ENCODE assay signal across 15 cellular contexts in genomic region chr12:45191239-45191638, GRCh38. TPM values are rescaled to one million over a fixed set of nuclear protein-coding genes. Genes with fewer than 3 reads are reported as not detected.
DNase-seq lines count a peak whose midpoint lies in the region; ATAC-seq, FAIRE-seq and TF ChIP-seq lines count a peak whose summit lies in the region.
"Had no signal": no experiment of that assay in that cellular context is flagged by ENCODE, and none has a peak within 500 bp of the region (broad histone marks: within the 10 kb centered on the region; RNA-seq: fewer than 3 reads in every experiment).

No MANE protein-coding gene starts in this region.

- no peak overlapping the region for H3K4me3 ChIP-seq in RWPE2 (ENCODE audit: severe bottlenecking)
- H3K4me3 ChIP-seq: cardiac muscle cell, SJCRH30 had no signal

- H3K36me3 ChIP-seq in RWPE2 (ENCODE audit: low read depth), result no peaks in the 10 kb centered on the region
- H3K36me3 ChIP-seq: cardiac muscle cell, SJCRH30 had no signal

- no peak for TF ChIP-seq CTCF in RWPE2 (IDR thresholded peaks at IDR 0.05; ENCODE audit: poor library complexity, severe bottlenecking)

- no peak for TF ChIP-seq POLR2A in GM12892 (IDR thresholded peaks at IDR 0.05; ENCODE audit: low read depth, low read length)

- no peaks in the 10 kb centered on the region for H3K9me3 ChIP-seq in RWPE2 (ENCODE audit: severe bottlenecking)
- H3K9me3 ChIP-seq: SJCRH30 had no signal

- ATAC-seq in left ventricle myocardium superior (peak; percentile 15), Right ventricle myocardium inferior (no peak), RWPE2 (ENCODE audit: low read depth) (peak; percentile 55; the same call in 2 of the 3 replicates), SK-N-SH treated with all-trans-retinoic acid at 6 μM for 48 hours (no peak)

- DNase-seq in left ventricle myocardium superior, result no peak
- no peak for DNase-seq in Right ventricle myocardium inferior (ENCODE audit: missing footprints)
- DNase-seq in RWPE2 (ENCODE audit: low spot score), result no peak
- peak; percentile 17 for DNase-seq in fibroblast of gingiva (ENCODE audit: low read depth)
- no peak for DNase-seq in cerebellar cortex (ENCODE audit: low spot score)
- DNase-seq in stimulated activated CD4-positive, alpha-beta T cell treated with anti-CD3 and anti-CD28 coated beads, Interleukin-4, amount 100 ng/mL, for 24 hours, result no peak
- no peak for DNase-seq in GM12892 (ENCODE audit: insufficient read length)
- DNase-seq: erythroblast, NCI-H1417 treated with DMSO at 0.1 percent for 48 hours, NCI-H524, SJCRH30 had no signal

- no peak overlapping the region for H3K27ac ChIP-seq in RWPE2 (ENCODE audit: poor library complexity, severe bottlenecking)
- H3K27ac ChIP-seq: SJCRH30, VCaP had no signal

- H3K4me1 ChIP-seq in RWPE2 (ENCODE audit: insufficient read depth, poor library complexity, severe bottlenecking), result peaks cover 10% of the 10 kb centered on the region

- intact Hi-C loops in left ventricle myocardium superior (cut with micrococcal nuclease), result no loop called here
- intact Hi-C loops in Right ventricle myocardium inferior (cut with DNase I), result no loop called here

- no peaks in the 10 kb centered on the region for H3K27me3 ChIP-seq in RWPE2 (ENCODE audit: insufficient read depth, poor library complexity, severe bottlenecking)
- H3K27me3 ChIP-seq: cardiac muscle cell, SJCRH30 had no signal

- FAIRE-seq in GM12892 (lab: Jason Lieb, UNC), result no peak
- FAIRE-seq: HTR-8/SVneo had no signal

TF ChIP-seq in SK-N-SH treated with all-trans-retinoic acid at 6 μM for 48 hours, 23 proteins besides CTCF, POLR2A, EP300 and RAD21:
- TF ChIP-seq POU6F1 (CRISPR knock-in tag; IDR thresholded peaks at IDR 0.05; ENCODE audit: borderline replicate concordance, low read depth), result no peak
- TF ChIP-seq, protein P1, sequence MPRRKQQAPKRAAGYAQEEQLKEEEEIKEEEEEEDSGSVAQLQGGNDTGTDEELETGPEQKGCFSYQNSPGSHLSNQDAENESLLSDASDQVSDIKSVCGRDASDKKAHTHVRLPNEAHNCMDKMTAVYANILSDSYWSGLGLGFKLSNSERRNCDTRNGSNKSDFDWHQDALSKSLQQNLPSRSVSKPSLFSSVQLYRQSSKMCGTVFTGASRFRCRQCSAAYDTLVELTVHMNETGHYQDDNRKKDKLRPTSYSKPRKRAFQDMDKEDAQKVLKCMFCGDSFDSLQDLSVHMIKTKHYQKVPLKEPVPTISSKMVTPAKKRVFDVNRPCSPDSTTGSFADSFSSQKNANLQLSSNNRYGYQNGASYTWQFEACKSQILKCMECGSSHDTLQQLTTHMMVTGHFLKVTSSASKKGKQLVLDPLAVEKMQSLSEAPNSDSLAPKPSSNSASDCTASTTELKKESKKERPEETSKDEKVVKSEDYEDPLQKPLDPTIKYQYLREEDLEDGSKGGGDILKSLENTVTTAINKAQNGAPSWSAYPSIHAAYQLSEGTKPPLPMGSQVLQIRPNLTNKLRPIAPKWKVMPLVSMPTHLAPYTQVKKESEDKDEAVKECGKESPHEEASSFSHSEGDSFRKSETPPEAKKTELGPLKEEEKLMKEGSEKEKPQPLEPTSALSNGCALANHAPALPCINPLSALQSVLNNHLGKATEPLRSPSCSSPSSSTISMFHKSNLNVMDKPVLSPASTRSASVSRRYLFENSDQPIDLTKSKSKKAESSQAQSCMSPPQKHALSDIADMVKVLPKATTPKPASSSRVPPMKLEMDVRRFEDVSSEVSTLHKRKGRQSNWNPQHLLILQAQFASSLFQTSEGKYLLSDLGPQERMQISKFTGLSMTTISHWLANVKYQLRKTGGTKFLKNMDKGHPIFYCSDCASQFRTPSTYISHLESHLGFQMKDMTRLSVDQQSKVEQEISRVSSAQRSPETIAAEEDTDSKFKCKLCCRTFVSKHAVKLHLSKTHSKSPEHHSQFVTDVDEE (CRISPR knock-in tag; IDR thresholded peaks at IDR 0.05), result no peak
- no peak for TF ChIP-seq ZNF8 (CRISPR knock-in tag; IDR thresholded peaks at IDR 0.05)
- TF ChIP-seq ZFP3 (CRISPR knock-in tag; IDR thresholded peaks at IDR 0.05), result no peak
- TF ChIP-seq PATZ1 (CRISPR knock-in tag; IDR thresholded peaks at IDR 0.05; ENCODE audit: borderline replicate concordance), result no peak
- TF ChIP-seq CSDC2 (CRISPR knock-in tag; IDR thresholded peaks at IDR 0.05), result no peak
- no peak for TF ChIP-seq SNAI2 (CRISPR knock-in tag; IDR thresholded peaks at IDR 0.05)
- TF ChIP-seq ZFP30 (CRISPR knock-in tag; IDR thresholded peaks at IDR 0.05), result no peak
- TF ChIP-seq CSRNP3 (CRISPR knock-in tag; IDR thresholded peaks at IDR 0.05), result no peak
- TF ChIP-seq TCF4 (CRISPR knock-in tag; IDR thresholded peaks at IDR 0.05; ENCODE audit: borderline replicate concordance), result no peak
- TF ChIP-seq TOX (CRISPR knock-in tag; IDR thresholded peaks at IDR 0.05; ENCODE audit: borderline replicate concordance), result no peak
- TF ChIP-seq ZC3H10 (CRISPR knock-in tag; IDR thresholded peaks at IDR 0.05), result no peak
- no peak for TF ChIP-seq ARNTL (CRISPR knock-in tag; IDR thresholded peaks at IDR 0.05; ENCODE audit: borderline replicate concordance, low read depth)
- TF ChIP-seq ISL1 (CRISPR knock-in tag; IDR thresholded peaks at IDR 0.05), result no peak
- no peak for TF ChIP-seq ZNF70 (CRISPR knock-in tag; IDR thresholded peaks at IDR 0.05)
- no peak for TF ChIP-seq RARB (CRISPR knock-in tag; IDR thresholded peaks at IDR 0.05)
- TF ChIP-seq ZNF565 (CRISPR knock-in tag; conservative IDR thresholded peaks at IDR 0.05; ENCODE audit: low read depth), result no peak

RNA-seq across cellular contexts. Expression of gene ANO6, which starts 24.7 kb away (rescaled TPM):
- total RNA-seq in left ventricle myocardium superior (44.9 TPM), Right ventricle myocardium inferior (49.0 TPM)
- 23.9 TPM for polyA plus RNA-seq in GM12892 (2012; ENCODE audit: missing spikeins)

Comparison
In these comparisons a context has a peak if more than half of its experiments do, and no peak if none do; other contexts are left out.
1. ATAC-seq: peak in left ventricle myocardium superior (single experiment) and RWPE2 (single experiment); none in Right ventricle myocardium inferior (single experiment) and SK-N-SH treated with all-trans-retinoic acid at 6 μM for 48 hours (single experiment).